1 cellular context compared by ENCODE assay signal in genomic region chr12:26768611-26769603, GRCh38.
TF ChIP-seq lines count a peak whose summit lies in the region.

No MANE protein-coding gene starts in this region.

TF ChIP-seq in HepG2, 621 proteins besides CTCF, POLR2A, EP300 and RAD21 (continued from another document and continues in another):
- no peak for TF ChIP-seq ZXDC (CRISPR knock-in tag; IDR thresholded peaks at IDR 0.05)
- no peak for TF ChIP-seq ZNF512 (CRISPR knock-in tag; IDR thresholded peaks at IDR 0.05)
- TF ChIP-seq, protein P1, sequence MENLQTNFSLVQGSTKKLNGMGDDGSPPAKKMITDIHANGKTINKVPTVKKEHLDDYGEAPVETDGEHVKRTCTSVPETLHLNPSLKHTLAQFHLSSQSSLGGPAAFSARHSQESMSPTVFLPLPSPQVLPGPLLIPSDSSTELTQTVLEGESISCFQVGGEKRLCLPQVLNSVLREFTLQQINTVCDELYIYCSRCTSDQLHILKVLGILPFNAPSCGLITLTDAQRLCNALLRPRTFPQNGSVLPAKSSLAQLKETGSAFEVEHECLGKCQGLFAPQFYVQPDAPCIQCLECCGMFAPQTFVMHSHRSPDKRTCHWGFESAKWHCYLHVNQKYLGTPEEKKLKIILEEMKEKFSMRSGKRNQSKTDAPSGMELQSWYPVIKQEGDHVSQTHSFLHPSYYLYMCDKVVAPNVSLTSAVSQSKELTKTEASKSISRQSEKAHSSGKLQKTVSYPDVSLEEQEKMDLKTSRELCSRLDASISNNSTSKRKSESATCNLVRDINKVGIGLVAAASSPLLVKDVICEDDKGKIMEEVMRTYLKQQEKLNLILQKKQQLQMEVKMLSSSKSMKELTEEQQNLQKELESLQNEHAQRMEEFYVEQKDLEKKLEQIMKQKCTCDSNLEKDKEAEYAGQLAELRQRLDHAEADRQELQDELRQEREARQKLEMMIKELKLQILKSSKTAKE (CRISPR knock-in tag; IDR thresholded peaks at IDR 0.05; ENCODE audit: borderline replicate concordance), result peak; percentile 61
- TF ChIP-seq CAMTA2 (CRISPR knock-in tag; IDR thresholded peaks at IDR 0.05; ENCODE audit: borderline replicate concordance), result no peak
- TF ChIP-seq MEF2D (CRISPR knock-in tag; IDR thresholded peaks at IDR 0.05), result peak; percentile 87
- peak; percentile 100 for TF ChIP-seq TBX3 (IDR thresholded peaks at IDR 0.05; ENCODE audit: borderline replicate concordance)
- TF ChIP-seq ERF (CRISPR knock-in tag; IDR thresholded peaks at IDR 0.05), result peak; percentile 97
- peak; percentile 95 for TF ChIP-seq ZBTB20 (CRISPR knock-in tag; IDR thresholded peaks at IDR 0.05; ENCODE audit: borderline replicate concordance, low read depth)
- TF ChIP-seq SNRNP70 (IDR thresholded peaks at IDR 0.05; ENCODE audit: low read depth, low read length), result no peak
- no peak for TF ChIP-seq ZNF773 (CRISPR knock-in tag; IDR thresholded peaks at IDR 0.05; ENCODE audit: borderline replicate concordance)
- no peak for TF ChIP-seq NR1H2 (CRISPR knock-in tag; IDR thresholded peaks at IDR 0.05; ENCODE audit: borderline replicate concordance, low read depth)
- no peak for TF ChIP-seq ZSCAN20 (CRISPR knock-in tag; IDR thresholded peaks at IDR 0.05; ENCODE audit: borderline replicate concordance)
- TF ChIP-seq, protein P2, sequence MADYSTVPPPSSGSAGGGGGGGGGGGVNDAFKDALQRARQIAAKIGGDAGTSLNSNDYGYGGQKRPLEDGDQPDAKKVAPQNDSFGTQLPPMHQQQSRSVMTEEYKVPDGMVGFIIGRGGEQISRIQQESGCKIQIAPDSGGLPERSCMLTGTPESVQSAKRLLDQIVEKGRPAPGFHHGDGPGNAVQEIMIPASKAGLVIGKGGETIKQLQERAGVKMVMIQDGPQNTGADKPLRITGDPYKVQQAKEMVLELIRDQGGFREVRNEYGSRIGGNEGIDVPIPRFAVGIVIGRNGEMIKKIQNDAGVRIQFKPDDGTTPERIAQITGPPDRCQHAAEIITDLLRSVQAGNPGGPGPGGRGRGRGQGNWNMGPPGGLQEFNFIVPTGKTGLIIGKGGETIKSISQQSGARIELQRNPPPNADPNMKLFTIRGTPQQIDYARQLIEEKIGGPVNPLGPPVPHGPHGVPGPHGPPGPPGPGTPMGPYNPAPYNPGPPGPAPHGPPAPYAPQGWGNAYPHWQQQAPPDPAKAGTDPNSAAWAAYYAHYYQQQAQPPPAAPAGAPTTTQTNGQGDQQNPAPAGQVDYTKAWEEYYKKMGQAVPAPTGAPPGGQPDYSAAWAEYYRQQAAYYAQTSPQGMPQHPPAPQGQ (CRISPR knock-in tag; IDR thresholded peaks at IDR 0.05; ENCODE audit: borderline replicate concordance), result 0 out of 2 replicates have a peak, but pooled peaks have one; percentile 32
- TF ChIP-seq KAT2B (IDR thresholded peaks at IDR 0.05; ENCODE audit: borderline replicate concordance, low read depth, low read length), result 0 out of 2 replicates have a peak, but pooled peaks have one; percentile 50
- TF ChIP-seq ZNF891 (CRISPR knock-in tag; IDR thresholded peaks at IDR 0.05), result no peak
- peak; percentile 50; the same call in 1 of the 2 replicates for TF ChIP-seq ZFP1 (CRISPR knock-in tag; IDR thresholded peaks at IDR 0.05)
- TF ChIP-seq CREBL2 (CRISPR knock-in tag; IDR thresholded peaks at IDR 0.05; ENCODE audit: borderline replicate concordance), result no peak
- peak; percentile 71; the same call in 1 of the 2 replicates for TF ChIP-seq DRAP1 (CRISPR knock-in tag; IDR thresholded peaks at IDR 0.05)
- no peak for TF ChIP-seq ZNF883 (CRISPR knock-in tag; IDR thresholded peaks at IDR 0.05; ENCODE audit: not compliant biosample characterization)
- TF ChIP-seq, protein P3, sequence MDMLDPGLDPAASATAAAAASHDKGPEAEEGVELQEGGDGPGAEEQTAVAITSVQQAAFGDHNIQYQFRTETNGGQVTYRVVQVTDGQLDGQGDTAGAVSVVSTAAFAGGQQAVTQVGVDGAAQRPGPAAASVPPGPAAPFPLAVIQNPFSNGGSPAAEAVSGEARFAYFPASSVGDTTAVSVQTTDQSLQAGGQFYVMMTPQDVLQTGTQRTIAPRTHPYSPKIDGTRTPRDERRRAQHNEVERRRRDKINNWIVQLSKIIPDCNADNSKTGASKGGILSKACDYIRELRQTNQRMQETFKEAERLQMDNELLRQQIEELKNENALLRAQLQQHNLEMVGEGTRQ (IDR thresholded peaks at IDR 0.05; ENCODE audit: low read depth, low read length), result no peak
- TF ChIP-seq, protein P3 (CRISPR knock-in tag; IDR thresholded peaks at IDR 0.05; ENCODE audit: borderline replicate concordance), result no peak
- no peak for TF ChIP-seq NFRKB (IDR thresholded peaks at IDR 0.05)
- no peak for TF ChIP-seq PCBP1 (IDR thresholded peaks at IDR 0.05; ENCODE audit: borderline replicate concordance, low read depth, low read length)
- no peak for TF ChIP-seq ETS1 (CRISPR knock-in tag; IDR thresholded peaks at IDR 0.05)
- TF ChIP-seq ZNF850 (CRISPR knock-in tag; conservative IDR thresholded peaks at IDR 0.05), result no peak
- no peak for TF ChIP-seq REL (CRISPR knock-in tag; conservative IDR thresholded peaks at IDR 0.05)
- TF ChIP-seq PITX1 (CRISPR knock-in tag; IDR thresholded peaks at IDR 0.05), result peak; percentile 96
- no peak for TF ChIP-seq XRCC5 (optimal IDR thresholded peaks at IDR 0.05; ENCODE audit: low read length)
- TF ChIP-seq IKZF1 (IDR thresholded peaks at IDR 0.05), result no peak
- TF ChIP-seq AKAP8 (CRISPR knock-in tag; IDR thresholded peaks at IDR 0.05), result 0 out of 2 replicates have a peak, but pooled peaks have one; percentile 34
- peak; percentile 75 for TF ChIP-seq DMAP1 (CRISPR knock-in tag; IDR thresholded peaks at IDR 0.05)
- TF ChIP-seq MTF2 (CRISPR knock-in tag; IDR thresholded peaks at IDR 0.05; ENCODE audit: borderline replicate concordance), result no peak
- no peak for TF ChIP-seq RFX1 (IDR thresholded peaks at IDR 0.05)
- TF ChIP-seq, protein P4, sequence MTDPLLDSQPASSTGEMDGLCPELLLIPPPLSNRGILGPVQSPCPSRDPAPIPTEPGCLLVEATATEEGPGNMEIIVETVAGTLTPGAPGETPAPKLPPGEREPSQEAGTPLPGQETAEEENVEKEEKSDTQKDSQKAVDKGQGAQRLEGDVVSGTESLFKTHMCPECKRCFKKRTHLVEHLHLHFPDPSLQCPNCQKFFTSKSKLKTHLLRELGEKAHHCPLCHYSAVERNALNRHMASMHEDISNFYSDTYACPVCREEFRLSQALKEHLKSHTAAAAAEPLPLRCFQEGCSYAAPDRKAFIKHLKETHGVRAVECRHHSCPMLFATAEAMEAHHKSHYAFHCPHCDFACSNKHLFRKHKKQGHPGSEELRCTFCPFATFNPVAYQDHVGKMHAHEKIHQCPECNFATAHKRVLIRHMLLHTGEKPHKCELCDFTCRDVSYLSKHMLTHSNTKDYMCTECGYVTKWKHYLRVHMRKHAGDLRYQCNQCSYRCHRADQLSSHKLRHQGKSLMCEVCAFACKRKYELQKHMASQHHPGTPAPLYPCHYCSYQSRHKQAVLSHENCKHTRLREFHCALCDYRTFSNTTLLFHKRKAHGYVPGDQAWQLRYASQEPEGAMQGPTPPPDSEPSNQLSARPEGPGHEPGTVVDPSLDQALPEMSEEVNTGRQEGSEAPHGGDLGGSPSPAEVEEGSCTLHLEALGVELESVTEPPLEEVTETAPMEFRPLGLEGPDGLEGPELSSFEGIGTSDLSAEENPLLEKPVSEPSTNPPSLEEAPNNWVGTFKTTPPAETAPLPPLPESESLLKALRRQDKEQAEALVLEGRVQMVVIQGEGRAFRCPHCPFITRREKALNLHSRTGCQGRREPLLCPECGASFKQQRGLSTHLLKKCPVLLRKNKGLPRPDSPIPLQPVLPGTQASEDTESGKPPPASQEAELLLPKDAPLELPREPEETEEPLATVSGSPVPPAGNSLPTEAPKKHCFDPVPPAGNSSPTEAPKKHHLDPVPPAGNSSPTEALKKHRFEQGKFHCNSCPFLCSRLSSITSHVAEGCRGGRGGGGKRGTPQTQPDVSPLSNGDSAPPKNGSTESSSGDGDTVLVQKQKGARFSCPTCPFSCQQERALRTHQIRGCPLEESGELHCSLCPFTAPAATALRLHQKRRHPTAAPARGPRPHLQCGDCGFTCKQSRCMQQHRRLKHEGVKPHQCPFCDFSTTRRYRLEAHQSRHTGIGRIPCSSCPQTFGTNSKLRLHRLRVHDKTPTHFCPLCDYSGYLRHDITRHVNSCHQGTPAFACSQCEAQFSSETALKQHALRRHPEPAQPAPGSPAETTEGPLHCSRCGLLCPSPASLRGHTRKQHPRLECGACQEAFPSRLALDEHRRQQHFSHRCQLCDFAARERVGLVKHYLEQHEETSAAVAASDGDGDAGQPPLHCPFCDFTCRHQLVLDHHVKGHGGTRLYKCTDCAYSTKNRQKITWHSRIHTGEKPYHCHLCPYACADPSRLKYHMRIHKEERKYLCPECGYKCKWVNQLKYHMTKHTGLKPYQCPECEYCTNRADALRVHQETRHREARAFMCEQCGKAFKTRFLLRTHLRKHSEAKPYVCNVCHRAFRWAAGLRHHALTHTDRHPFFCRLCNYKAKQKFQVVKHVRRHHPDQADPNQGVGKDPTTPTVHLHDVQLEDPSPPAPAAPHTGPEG (CRISPR knock-in tag; IDR thresholded peaks at IDR 0.05), result no peak
- TF ChIP-seq TAF1 (CRISPR knock-in tag; IDR thresholded peaks at IDR 0.05), result no peak
- TF ChIP-seq ZFP82 (CRISPR knock-in tag; IDR thresholded peaks at IDR 0.05; ENCODE audit: borderline replicate concordance), result no peak
- no peak for TF ChIP-seq HOXA7 (CRISPR knock-in tag; IDR thresholded peaks at IDR 0.05)
- no peak for TF ChIP-seq HES4 (CRISPR knock-in tag; IDR thresholded peaks at IDR 0.05; ENCODE audit: borderline replicate concordance)
- no peak for TF ChIP-seq MAF1 (CRISPR knock-in tag; IDR thresholded peaks at IDR 0.05; ENCODE audit: borderline replicate concordance)
- no peak for TF ChIP-seq TEAD2 (CRISPR knock-in tag; IDR thresholded peaks at IDR 0.05)
- peak; percentile 94 for TF ChIP-seq NR2F6 (IDR thresholded peaks at IDR 0.05)
- TF ChIP-seq NR2F6 (CRISPR knock-in tag; IDR thresholded peaks at IDR 0.05), result peak; percentile 83
- TF ChIP-seq, protein P5, sequence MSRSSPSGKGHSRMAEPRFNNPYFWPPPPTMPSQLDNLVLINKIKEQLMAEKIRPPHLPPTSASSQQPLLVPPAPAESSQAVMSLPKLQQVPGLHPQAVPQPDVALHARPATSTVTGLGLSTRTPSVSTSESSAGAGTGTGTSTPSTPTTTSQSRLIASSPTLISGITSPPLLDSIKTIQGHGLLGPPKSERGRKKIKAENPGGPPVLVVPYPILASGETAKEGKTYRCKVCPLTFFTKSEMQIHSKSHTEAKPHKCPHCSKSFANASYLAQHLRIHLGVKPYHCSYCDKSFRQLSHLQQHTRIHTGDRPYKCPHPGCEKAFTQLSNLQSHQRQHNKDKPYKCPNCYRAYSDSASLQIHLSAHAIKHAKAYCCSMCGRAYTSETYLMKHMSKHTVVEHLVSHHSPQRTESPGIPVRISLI (CRISPR knock-in tag; IDR thresholded peaks at IDR 0.05; ENCODE audit: borderline replicate concordance), result peak; percentile 60; the same call in 1 of the 2 replicates
- TF ChIP-seq, protein P6, sequence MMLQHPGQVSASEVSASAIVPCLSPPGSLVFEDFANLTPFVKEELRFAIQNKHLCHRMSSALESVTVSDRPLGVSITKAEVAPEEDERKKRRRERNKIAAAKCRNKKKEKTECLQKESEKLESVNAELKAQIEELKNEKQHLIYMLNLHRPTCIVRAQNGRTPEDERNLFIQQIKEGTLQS (CRISPR knock-in tag; IDR thresholded peaks at IDR 0.05), result peak; percentile 73
- no peak for TF ChIP-seq ZNF282 (IDR thresholded peaks at IDR 0.05; ENCODE audit: partially characterized antibody)
